8 cellular contexts compared by ENCODE assay signal in the genomic region with DNA sequence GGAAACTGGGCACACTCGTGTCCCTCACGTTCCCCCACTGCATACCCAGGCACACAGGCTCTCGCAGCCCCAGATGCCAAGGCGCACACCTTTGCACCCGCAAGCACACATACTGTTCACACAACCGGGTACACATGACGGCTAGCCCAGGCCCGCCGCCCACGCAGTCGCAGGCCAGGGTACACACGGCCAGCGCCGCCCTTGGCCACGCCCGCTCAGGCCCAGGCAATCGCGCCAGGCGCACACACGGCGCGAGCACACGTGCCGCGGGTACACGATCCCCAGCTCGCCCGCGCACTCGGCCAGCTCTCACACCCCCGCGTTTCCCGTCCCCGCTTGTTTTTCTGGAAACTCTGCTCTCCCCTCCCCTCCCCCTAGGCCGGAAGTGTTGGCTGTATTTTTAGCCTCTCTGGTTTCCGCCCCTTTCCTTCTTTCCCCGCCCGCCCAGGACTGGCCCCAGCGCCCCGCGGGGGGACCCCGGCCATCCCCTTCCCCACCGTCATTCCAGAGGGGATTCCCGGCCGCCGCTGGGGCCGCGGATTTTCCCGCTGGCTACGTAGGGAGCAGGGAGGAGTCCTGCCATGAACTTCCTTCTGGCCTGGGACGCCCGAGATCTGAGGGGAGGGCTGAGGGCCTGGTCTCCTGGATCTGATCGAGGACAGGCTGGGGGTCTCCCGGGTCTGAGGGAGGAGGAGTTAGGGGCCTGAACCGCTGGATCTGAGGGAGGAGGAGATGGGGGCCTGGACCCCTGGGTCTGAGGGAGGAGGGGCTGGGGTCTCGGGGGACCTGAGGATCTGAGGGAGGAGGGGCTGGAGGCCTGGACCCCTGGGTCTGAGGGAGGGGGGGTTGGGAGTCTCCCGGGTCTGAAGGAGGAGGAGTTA. TPM values are rescaled to one million over a fixed set of nuclear protein-coding genes. Genes with fewer than 3 reads are reported as not detected.
A peak's percentile ranks its signal among the peaks of the same experiment; 100 is the strongest.
DNase-seq lines count a peak whose midpoint lies in the region; ATAC-seq and TF ChIP-seq lines count a peak whose summit lies in the region.

No MANE protein-coding gene starts in this region.

- peak overlapping the region; percentile 94 for H3K27ac Mint-ChIP-seq in activated CD4-positive, alpha-beta memory T cell treated with anti-CD3 and anti-CD28 coated beads for 36 hours

- no peaks in the 10 kb centered on the region for H3K9me3 Mint-ChIP-seq in activated CD4-positive, alpha-beta memory T cell treated with anti-CD3 and anti-CD28 coated beads for 36 hours

- peak overlapping the region; percentile 76 for H3K9ac ChIP-seq in ES-I3 (ENCODE audit: low read depth, low read length)

- TF ChIP-seq CTCF in dorsolateral prefrontal cortex (IDR thresholded peaks at IDR 0.05 in 54 of 56, conservative IDR thresholded peaks at IDR 0.05 in 2 of 56; ENCODE audit: low read depth in 1 of 56, partially characterized antibody in 56 of 56) (peak in 14 of 56 donors; percentile 2 to 35 (median 16)), right lobe of liver (IDR thresholded peaks at IDR 0.05) (no peak)

- peaks cover 17% of the 10 kb centered on the region for H3K36me3 Mint-ChIP-seq in activated CD4-positive, alpha-beta memory T cell treated with anti-CD3 and anti-CD28 coated beads for 36 hours

- H3K27me3 Mint-ChIP-seq in activated CD4-positive, alpha-beta memory T cell treated with anti-CD3 and anti-CD28 coated beads for 36 hours: no peaks in the 10 kb centered on the region

- peak; percentile 51 for TF ChIP-seq POLR2A in right lobe of liver (IDR thresholded peaks at IDR 0.05)

- H3K4me3 Mint-ChIP-seq in activated CD4-positive, alpha-beta memory T cell treated with anti-CD3 and anti-CD28 coated beads for 36 hours: peak overlapping the region; percentile 78

- H3K4me1 ChIP-seq in ES-I3 (ENCODE audit: insufficient read depth, low read length) (peaks cover 25% of the 10 kb centered on the region), right lobe of liver (peaks cover 0 to 58% (median 25%) of the 10 kb centered on the region in 4 donors)

- CTCF ChIA-PET in activated CD4-positive, alpha-beta memory T cell treated with anti-CD3 and anti-CD28 coated beads for 36 hours (lab: Charles Lee): interaction anchor here (1.0 to 7.6 kb wide), 3 partner anchors 9 to 33 kb away, joined by 3 to 219 read pairs (median 7); a partner anchor contains a TSS

- no peaks in the 10 kb centered on the region for H3K9me3 ChIP-seq in ES-I3 (ENCODE audit: control insufficient read depth, insufficient read depth, low read length)
- no peaks in the 10 kb centered on the region for H3K9me3 ChIP-seq in right lobe of liver

- WGBS in right lobe of liver (ENCODE audit: insufficient coverage, low coverage, low lambda C conversion rate, missing lambda C conversion rate): under 1% methylated on average over 38 of the region's 57 CpGs

- intact Hi-C loops in activated CD4-positive, alpha-beta memory T cell treated with anti-CD3 and anti-CD28 coated beads for 36 hours (cut with micrococcal nuclease): loop anchor here (1.0 to 5.0 kb wide), 3 partner anchors 28 to 1860 kb away; a partner anchor contains a TSS
- intact Hi-C loops in dorsolateral prefrontal cortex (cut with DNase I): no loop called here
- intact Hi-C loops in right lobe of liver (cut with DNase I): no loop called here

- H3K27me3 ChIP-seq in dorsolateral prefrontal cortex: peaks cover 0 to 6% (median 0%) of the 10 kb centered on the region in 45 donors
- H3K27me3 ChIP-seq in right lobe of liver: no peaks in the 10 kb centered on the region

- ATAC-seq in HG02798 (IDR thresholded peaks at IDR 0.05; ENCODE audit: poor library complexity, unreplicated experiment) (peak; percentile 33), right lobe of liver (peak; percentile 27 to 53 (median 46)), GM21786 (IDR thresholded peaks at IDR 0.05; ENCODE audit: unreplicated experiment) (no peak)

- POLR2A ChIA-PET in activated CD4-positive, alpha-beta memory T cell treated with anti-CD3 and anti-CD28 coated beads for 36 hours (lab: Charles Lee): interaction anchor here (1.4 to 3.9 kb wide), 8 partner anchors 9 to 38 kb away, joined by 4 to 32 read pairs (median 18); a partner anchor contains a TSS

- DNase-seq in NCI-H748 (lab: John Stamatoyannopoulos, UW; ENCODE audit: unreplicated experiment) (peak; percentile 87), dorsolateral prefrontal cortex (peak in 9 of 10 donors; percentile 52 to 86 (median 73)), right lobe of liver (peak; percentile 93 to 94 (median 94))
- DNase-seq in activated CD4-positive, alpha-beta memory T cell treated with anti-CD3 and anti-CD28 coated beads for 36 hours: peak; percentile 94
- peak; percentile 79 to 84 for DNase-seq in stimulated activated CD4-positive, alpha-beta T cell treated with anti-CD3 and anti-CD28 coated beads, Interleukin-2, amount 100 ng/mL, for 48 hours

- peaks cover 62% of the 10 kb centered on the region for H3K4me1 Mint-ChIP-seq in activated CD4-positive, alpha-beta memory T cell treated with anti-CD3 and anti-CD28 coated beads for 36 hours (ENCODE audit: low read depth)

- H3K4me3 ChIP-seq in dorsolateral prefrontal cortex (peak overlapping the region; percentile 4 to 73 (median 55)), right lobe of liver (peak overlapping the region; percentile 35 to 56 (median 51))

- H3K36me3 ChIP-seq in ES-I3 (ENCODE audit: insufficient read depth, low read length) (no peaks in the 10 kb centered on the region; the same call in 1 of the 2 replicates), right lobe of liver (no peaks in the 10 kb centered on the region)

- H3K27ac ChIP-seq in dorsolateral prefrontal cortex (peak overlapping the region; percentile 68 to 98 (median 93)), right lobe of liver (peak overlapping the region; percentile 95 to 99 (median 98))

RNA-seq across cellular contexts. Expression of a gene that starts 4.0 kb away (rescaled TPM):
- 100 to 1,000 TPM; 104 to 118 TPM for total RNA-seq in activated CD4-positive, alpha-beta memory T cell treated with anti-CD3 and anti-CD28 coated beads for 36 hours
- total RNA-seq in dorsolateral prefrontal cortex: 100 to 1,000 TPM in 17 of 120 experiments, 10 to 100 TPM in 99, 1 to 10 TPM in 4; 7.0 to 246 (median 38.2) TPM
- total RNA-seq in right lobe of liver: 100 to 1,000 TPM in 3 of 6 experiments, 10 to 100 TPM in 3; 28.3 to 156 (median 91.7) TPM

RNA-seq across cellular contexts. Expression of a gene that starts 9.8 kb away (rescaled TPM):
- 10 to 100 TPM; 74.9 to 80.6 TPM for total RNA-seq in activated CD4-positive, alpha-beta memory T cell treated with anti-CD3 and anti-CD28 coated beads for 36 hours
- total RNA-seq in dorsolateral prefrontal cortex (10 to 100 TPM in 50 of 120 experiments, 1 to 10 TPM in 70; 2.1 to 25.5 (median 9.2) TPM), right lobe of liver (10 to 100 TPM in 1 of 6 experiments, 1 to 10 TPM in 5; 1.6 to 15.0 (median 6.3) TPM)

RNA-seq across cellular contexts. Expression of a gene that starts 11.5 kb away (rescaled TPM):
- total RNA-seq in activated CD4-positive, alpha-beta memory T cell treated with anti-CD3 and anti-CD28 coated beads for 36 hours: 10 to 100 TPM; 22.2 to 26.9 TPM
- 10 to 100 TPM; 41.8 to 99.7 (median 69.9) TPM for total RNA-seq in dorsolateral prefrontal cortex
- 10 to 100 TPM; 19.4 to 38.1 (median 24.1) TPM for total RNA-seq in right lobe of liver

RNA-seq across cellular contexts. Expression of a gene that starts 11.8 kb away (rescaled TPM):
- 10 to 100 TPM; 41.6 to 43.8 TPM for total RNA-seq in activated CD4-positive, alpha-beta memory T cell treated with anti-CD3 and anti-CD28 coated beads for 36 hours
- 10 to 100 TPM; 33.5 to 65.7 (median 46.2) TPM for total RNA-seq in dorsolateral prefrontal cortex
- 10 to 100 TPM; 18.6 to 34.9 (median 24.8) TPM for total RNA-seq in right lobe of liver

RNA-seq across cellular contexts. Expression of a gene that starts 33.1 kb away (rescaled TPM):
- total RNA-seq in activated CD4-positive, alpha-beta memory T cell treated with anti-CD3 and anti-CD28 coated beads for 36 hours: 1,000 to 10,000 TPM; 3,682 to 3,746 TPM
- 100 to 1,000 TPM; 365 to 780 (median 506) TPM for total RNA-seq in dorsolateral prefrontal cortex
- 100 to 1,000 TPM; 448 to 643 (median 568) TPM for total RNA-seq in right lobe of liver
